Comparison of ENCODE assay signal across 15 cellular contexts in the genomic region with DNA sequence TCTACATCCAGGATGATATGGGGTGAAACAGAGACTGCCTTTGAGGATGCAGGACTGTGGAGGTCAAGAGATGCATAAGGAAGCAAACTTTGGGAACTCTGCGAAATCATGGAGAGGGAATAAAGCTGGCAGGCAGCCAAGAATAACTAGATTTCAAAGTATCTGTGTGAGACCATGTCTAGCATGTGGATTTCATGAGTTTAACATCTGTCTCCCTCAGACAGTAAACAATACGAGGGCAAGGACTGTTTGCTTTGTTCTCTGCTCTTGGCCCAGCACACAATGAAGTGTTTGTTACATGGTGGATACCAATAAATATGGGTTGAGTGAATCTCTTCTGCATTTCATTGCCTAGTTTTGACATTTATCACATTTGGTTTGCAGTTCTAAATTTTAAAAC.
DNase-seq lines count a peak whose midpoint lies in the region; ATAC-seq and TF ChIP-seq lines count a peak whose summit lies in the region.
"Had no signal": no experiment of that assay in that cellular context is flagged by ENCODE, and none has a peak within 500 bp of the region (broad histone marks: within the 10 kb centered on the region; RNA-seq: fewer than 3 reads in every experiment).

No MANE protein-coding gene starts in this region.

- TF ChIP-seq CTCF in gastrocnemius medialis (IDR thresholded peaks at IDR 0.05 in 4 of 5, conservative IDR thresholded peaks at IDR 0.05 in 1 of 5) = no peak

- in situ Hi-C loops in gastrocnemius medialis (cut with MboI; ENCODE audit: low sequenced_read_pairs in 4 of 4) = no loop called here

- H3K27ac ChIP-seq in gastrocnemius medialis = no peak overlapping the region
- H3K27ac ChIP-seq: 22Rv1, esophagus squamous epithelium, lower lobe of right lung, skin epidermis had no signal

- no peak overlapping the region for H3K4me3 ChIP-seq in gastrocnemius medialis
- H3K4me3 ChIP-seq: esophagus squamous epithelium, lower lobe of right lung, skin epidermis had no signal

- intact Hi-C loops in gastrocnemius medialis (cut with DNase I; ENCODE audit: low total_unique reads) = no loop called here

- no peaks in the 10 kb centered on the region for H3K4me1 ChIP-seq in gastrocnemius medialis
- H3K4me1 ChIP-seq: esophagus squamous epithelium, lower lobe of right lung had no signal

- peak; percentile 38 for DNase-seq in DMS 273 (lab: John Stamatoyannopoulos, UW; ENCODE audit: unreplicated experiment)
- no peak for DNase-seq in DMS 273 treated with DMSO at 0.1 percent for 48 hours (lab: John Stamatoyannopoulos, UW)
- peak; percentile 8 for DNase-seq in NCI-H345 treated with DMSO at 0.1 percent for 48 hours (lab: John Stamatoyannopoulos, UW; ENCODE audit: unreplicated experiment)
- peak; percentile 38 for DNase-seq in brain pericyte (ENCODE audit: low read depth, low spot score)
- DNase-seq in putamen (ENCODE audit: low spot score) = peak; percentile 10
- DNase-seq in RKO (ENCODE audit: low spot score) = no peak
- no peak for DNase-seq in activated effector memory CD4-positive, alpha-beta T cell treated with anti-CD3 and anti-CD28 coated beads, Interleukin-2, amount 50 U/mL, for 16 hours
- no peak for DNase-seq in gastrocnemius medialis
- DNase-seq: CD4-positive, alpha-beta T cell; esophagus squamous epithelium; lower lobe of right lung; NCI-H187 treated with DMSO at 0.1 percent for 48 hours; stimulated activated naive CD8-positive, alpha-beta T cell treated with anti-CD3 and anti-CD28 coated beads, Interleukin-15, amount 100 ng/mL, for 72 hours had no signal

- H3K9me3 ChIP-seq in gastrocnemius medialis = no peaks in the 10 kb centered on the region
- H3K9me3 ChIP-seq: esophagus squamous epithelium, lower lobe of right lung had no signal

- H3K27me3 ChIP-seq in gastrocnemius medialis = no peaks in the 10 kb centered on the region
- H3K27me3 ChIP-seq: esophagus squamous epithelium had no signal

- TF ChIP-seq POLR2A in gastrocnemius medialis (IDR thresholded peaks at IDR 0.05) = no peak

- ATAC-seq in gastrocnemius medialis = no peak
- ATAC-seq: lower lobe of right lung; stimulated activated naive CD8-positive, alpha-beta T cell treated with anti-CD3 and anti-CD28 coated beads, Interleukin-15, amount 100 ng/mL, for 72 hours had no signal

- no peaks in the 10 kb centered on the region for H3K36me3 ChIP-seq in gastrocnemius medialis

Comparison
In these comparisons a context has a peak if more than half of its experiments do, and no peak if none do; other contexts are left out.
1. DNase-seq: peak in DMS 273 (single experiment), NCI-H345 treated with DMSO at 0.1 percent for 48 hours (single experiment), brain pericyte (single experiment) and putamen (single experiment); none in DMS 273 treated with DMSO at 0.1 percent for 48 hours (single experiment), RKO (single experiment), activated effector memory CD4-positive, alpha-beta T cell treated with anti-CD3 and anti-CD28 coated beads, Interleukin-2, amount 50 U/mL, for 16 hours (single experiment) and gastrocnemius medialis (0 of 2).